ENCODE assay signal across 29 cellular contexts in genomic region chr2:202824901-202825300, GRCh38.
"Had no signal": no experiment of that assay in that cellular context is flagged by ENCODE, and none has a peak within 500 bp of the region (broad histone marks: within the 10 kb centered on the region; RNA-seq: fewer than 3 reads in every experiment).

No MANE protein-coding gene starts in this region.

- H3K4me3 ChIP-seq: adrenal gland, ascending aorta, cardiac muscle cell, colonic mucosa had no signal

- H3K27ac ChIP-seq: adrenal gland, ascending aorta, brain microvascular endothelial cell, cardiac muscle cell, colonic mucosa, RWPE1 had no signal

- H3K36me3 ChIP-seq: adrenal gland, ascending aorta, brain microvascular endothelial cell, cardiac muscle cell, colonic mucosa had no signal

- H3K27me3 Mint-ChIP-seq: activated CD4-positive, alpha-beta T cell treated with anti-CD3 and anti-CD28 coated beads for 36 hours; activated CD8-positive, alpha-beta T cell treated with anti-CD3 and anti-CD28 coated beads for 36 hours; activated naive CD4-positive, alpha-beta T cell treated with anti-CD3 and anti-CD28 coated beads, Interleukin-2, amount 10 ng/mL, durations not matched to agents 7 days and 5 days; activated naive CD8-positive, alpha-beta T cell treated with anti-CD3 and anti-CD28 coated beads for 36 hours; T-helper 17 cell had no signal

- H3K36me3 Mint-ChIP-seq: activated naive CD4-positive, alpha-beta T cell treated with anti-CD3 and anti-CD28 coated beads, Interleukin-2, amount 10 ng/mL, durations not matched to agents 7 days and 5 days had no signal

- H3K9me3 Mint-ChIP-seq: activated CD8-positive, alpha-beta T cell treated with anti-CD3 and anti-CD28 coated beads for 36 hours; activated naive CD4-positive, alpha-beta T cell treated with anti-CD3 and anti-CD28 coated beads, Interleukin-2, amount 10 ng/mL, durations not matched to agents 7 days and 5 days; activated naive CD8-positive, alpha-beta T cell treated with anti-CD3 and anti-CD28 coated beads for 36 hours; activated T-cell treated with anti-CD3 and anti-CD28 coated beads, Interleukin-2, amount 50 U/mL, for 72 hours; activated T-helper 2 cell treated with anti-CD3 and anti-CD28 coated beads, Interferon-gamma antibody, Interleukin-2, Interleukin-4, amounts not matched to agents 10 μg/mL and 5 μg/mL and 100 μg/mL, durations not matched to agents 14 hours and 24 hours and 36 hours had no signal

- H3K4me3 Mint-ChIP-seq: activated CD4-positive, alpha-beta T cell treated with anti-CD3 and anti-CD28 coated beads for 36 hours; activated CD8-positive, alpha-beta T cell treated with anti-CD3 and anti-CD28 coated beads for 36 hours; activated naive CD4-positive, alpha-beta T cell treated with anti-CD3 and anti-CD28 coated beads, Interleukin-2, amount 10 ng/mL, durations not matched to agents 7 days and 5 days; activated naive CD8-positive, alpha-beta T cell treated with anti-CD3 and anti-CD28 coated beads for 36 hours; activated T-cell treated with anti-CD3 and anti-CD28 coated beads, Interleukin-2, amount 50 U/mL, for 72 hours; T-helper 17 cell had no signal

- H3K27ac Mint-ChIP-seq: activated CD4-positive, alpha-beta T cell treated with anti-CD3 and anti-CD28 coated beads for 36 hours; activated CD8-positive, alpha-beta T cell treated with anti-CD3 and anti-CD28 coated beads for 36 hours; activated naive CD4-positive, alpha-beta T cell treated with anti-CD3 and anti-CD28 coated beads, Interleukin-2, amount 10 ng/mL, durations not matched to agents 7 days and 5 days; activated naive CD8-positive, alpha-beta T cell treated with anti-CD3 and anti-CD28 coated beads for 36 hours; activated T-cell treated with anti-CD3 and anti-CD28 coated beads, Interleukin-2, amount 50 U/mL, for 72 hours; activated T-helper 2 cell treated with anti-CD3 and anti-CD28 coated beads, Interferon-gamma antibody, Interleukin-2, Interleukin-4, amounts not matched to agents 10 μg/mL and 5 μg/mL and 100 μg/mL, durations not matched to agents 14 hours and 24 hours and 36 hours; T-helper 17 cell had no signal

- DNase-seq: activated CD4-positive, alpha-beta T cell treated with anti-CD3 and anti-CD28 coated beads for 36 hours; activated CD4-positive, CD25-positive, alpha-beta regulatory T cell; activated CD8-positive, alpha-beta memory T cell treated with anti-CD3 and anti-CD28 coated beads, Interleukin-2, amount 50 U/mL, for 4 hours; activated CD8-positive, alpha-beta T cell treated with anti-CD3 and anti-CD28 coated beads for 36 hours; activated gamma-delta T cell treated with Interleukin-2 at 50 U/mL for 16 hours; activated naive CD4-positive, alpha-beta T cell treated with anti-CD3 and anti-CD28 coated beads, Interleukin-2, amount 10 ng/mL, durations not matched to agents 7 days and 5 days; activated naive CD8-positive, alpha-beta T cell treated with anti-CD3 and anti-CD28 coated beads for 36 hours; activated T-cell treated with anti-CD3 and anti-CD28 coated beads, Interleukin-2, amount 50 U/mL, for 72 hours; adrenal gland; brain microvascular endothelial cell; colonic mucosa; Karpas-422; NCI-H1105 treated with DMSO at 0.1 percent for 48 hours; NCI-H146; NCI-H1930; NCI-H2171; NCI-H345; NCI-H510A; NCI-H69; NK-92 treated with Interleukin-12 subunit alpha and Interleukin-12 subunit beta, amount 100 ng/mL, for 24 hours; OCI-M1; Right ventricle myocardium superior; T-helper 17 cell; T-helper 9 cell had no signal

- H3K27me3 ChIP-seq: adrenal gland, ascending aorta, brain microvascular endothelial cell, cardiac muscle cell, colonic mucosa had no signal

- H3K4me1 ChIP-seq: ascending aorta, colonic mucosa had no signal

- ATAC-seq: activated CD4-positive, alpha-beta T cell treated with anti-CD3 and anti-CD28 coated beads for 36 hours; activated CD8-positive, alpha-beta T cell treated with anti-CD3 and anti-CD28 coated beads for 36 hours; activated T-cell treated with anti-CD3 and anti-CD28 coated beads, Interleukin-2, amount 50 U/mL, for 72 hours; Panc1; T-helper 17 cell had no signal

- H3K4me1 Mint-ChIP-seq: activated CD4-positive, alpha-beta T cell treated with anti-CD3 and anti-CD28 coated beads for 36 hours; activated naive CD4-positive, alpha-beta T cell treated with anti-CD3 and anti-CD28 coated beads, Interleukin-2, amount 10 ng/mL, durations not matched to agents 7 days and 5 days; T-helper 17 cell had no signal

- H3K9me3 ChIP-seq: adrenal gland, ascending aorta, colonic mucosa had no signal
